Comparison of ENCODE assay signal across 1 cellular context in the genomic region with DNA sequence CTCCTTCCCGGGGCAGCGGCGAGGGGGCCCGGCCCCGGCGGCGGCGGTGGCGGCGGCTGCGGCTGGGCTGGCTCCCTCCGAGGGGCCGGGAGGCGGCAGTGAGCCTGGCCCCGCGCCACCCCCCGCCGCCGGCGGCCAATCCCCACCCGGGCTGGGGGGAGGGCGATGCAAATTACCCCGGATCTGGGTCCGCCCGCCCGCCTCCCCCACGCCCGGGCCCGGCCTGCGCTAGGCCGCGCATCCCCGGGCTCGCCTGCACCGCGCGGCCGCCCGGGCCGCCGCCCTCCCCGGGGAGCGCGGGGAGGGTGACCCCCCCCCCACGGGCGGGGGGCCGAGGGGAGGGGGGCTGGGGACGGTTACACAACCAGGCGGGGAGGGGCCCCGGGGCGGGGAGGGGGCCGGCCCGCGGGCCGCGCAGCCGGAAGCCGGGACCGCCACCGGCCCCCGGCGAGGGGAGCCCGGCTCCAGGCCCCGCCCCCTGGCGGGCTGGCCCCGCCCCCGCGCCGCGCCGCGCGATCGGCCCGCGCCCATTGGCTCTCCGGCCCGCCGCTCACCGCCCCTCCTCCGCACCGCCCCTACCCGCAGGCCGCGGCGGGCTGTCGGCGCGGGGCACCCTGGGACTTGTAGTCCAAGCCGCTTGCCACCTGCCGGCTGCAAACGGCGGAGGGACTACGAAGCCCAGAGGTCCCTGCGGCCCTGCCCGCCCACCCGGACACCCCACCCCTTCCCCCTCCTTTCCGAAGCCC.
TF ChIP-seq lines count a peak whose summit lies in the region.

No MANE protein-coding gene starts in this region.

TF ChIP-seq in K562, 482 proteins besides CTCF, POLR2A, EP300 and RAD21 (continued from another document and continues in another):
- TF ChIP-seq, protein P1, sequence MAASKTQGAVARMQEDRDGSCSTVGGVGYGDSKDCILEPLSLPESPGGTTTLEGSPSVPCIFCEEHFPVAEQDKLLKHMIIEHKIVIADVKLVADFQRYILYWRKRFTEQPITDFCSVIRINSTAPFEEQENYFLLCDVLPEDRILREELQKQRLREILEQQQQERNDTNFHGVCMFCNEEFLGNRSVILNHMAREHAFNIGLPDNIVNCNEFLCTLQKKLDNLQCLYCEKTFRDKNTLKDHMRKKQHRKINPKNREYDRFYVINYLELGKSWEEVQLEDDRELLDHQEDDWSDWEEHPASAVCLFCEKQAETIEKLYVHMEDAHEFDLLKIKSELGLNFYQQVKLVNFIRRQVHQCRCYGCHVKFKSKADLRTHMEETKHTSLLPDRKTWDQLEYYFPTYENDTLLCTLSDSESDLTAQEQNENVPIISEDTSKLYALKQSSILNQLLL (CRISPR knock-in tag; IDR thresholded peaks at IDR 0.05; ENCODE audit: borderline replicate concordance): no peak
- TF ChIP-seq, protein P2, sequence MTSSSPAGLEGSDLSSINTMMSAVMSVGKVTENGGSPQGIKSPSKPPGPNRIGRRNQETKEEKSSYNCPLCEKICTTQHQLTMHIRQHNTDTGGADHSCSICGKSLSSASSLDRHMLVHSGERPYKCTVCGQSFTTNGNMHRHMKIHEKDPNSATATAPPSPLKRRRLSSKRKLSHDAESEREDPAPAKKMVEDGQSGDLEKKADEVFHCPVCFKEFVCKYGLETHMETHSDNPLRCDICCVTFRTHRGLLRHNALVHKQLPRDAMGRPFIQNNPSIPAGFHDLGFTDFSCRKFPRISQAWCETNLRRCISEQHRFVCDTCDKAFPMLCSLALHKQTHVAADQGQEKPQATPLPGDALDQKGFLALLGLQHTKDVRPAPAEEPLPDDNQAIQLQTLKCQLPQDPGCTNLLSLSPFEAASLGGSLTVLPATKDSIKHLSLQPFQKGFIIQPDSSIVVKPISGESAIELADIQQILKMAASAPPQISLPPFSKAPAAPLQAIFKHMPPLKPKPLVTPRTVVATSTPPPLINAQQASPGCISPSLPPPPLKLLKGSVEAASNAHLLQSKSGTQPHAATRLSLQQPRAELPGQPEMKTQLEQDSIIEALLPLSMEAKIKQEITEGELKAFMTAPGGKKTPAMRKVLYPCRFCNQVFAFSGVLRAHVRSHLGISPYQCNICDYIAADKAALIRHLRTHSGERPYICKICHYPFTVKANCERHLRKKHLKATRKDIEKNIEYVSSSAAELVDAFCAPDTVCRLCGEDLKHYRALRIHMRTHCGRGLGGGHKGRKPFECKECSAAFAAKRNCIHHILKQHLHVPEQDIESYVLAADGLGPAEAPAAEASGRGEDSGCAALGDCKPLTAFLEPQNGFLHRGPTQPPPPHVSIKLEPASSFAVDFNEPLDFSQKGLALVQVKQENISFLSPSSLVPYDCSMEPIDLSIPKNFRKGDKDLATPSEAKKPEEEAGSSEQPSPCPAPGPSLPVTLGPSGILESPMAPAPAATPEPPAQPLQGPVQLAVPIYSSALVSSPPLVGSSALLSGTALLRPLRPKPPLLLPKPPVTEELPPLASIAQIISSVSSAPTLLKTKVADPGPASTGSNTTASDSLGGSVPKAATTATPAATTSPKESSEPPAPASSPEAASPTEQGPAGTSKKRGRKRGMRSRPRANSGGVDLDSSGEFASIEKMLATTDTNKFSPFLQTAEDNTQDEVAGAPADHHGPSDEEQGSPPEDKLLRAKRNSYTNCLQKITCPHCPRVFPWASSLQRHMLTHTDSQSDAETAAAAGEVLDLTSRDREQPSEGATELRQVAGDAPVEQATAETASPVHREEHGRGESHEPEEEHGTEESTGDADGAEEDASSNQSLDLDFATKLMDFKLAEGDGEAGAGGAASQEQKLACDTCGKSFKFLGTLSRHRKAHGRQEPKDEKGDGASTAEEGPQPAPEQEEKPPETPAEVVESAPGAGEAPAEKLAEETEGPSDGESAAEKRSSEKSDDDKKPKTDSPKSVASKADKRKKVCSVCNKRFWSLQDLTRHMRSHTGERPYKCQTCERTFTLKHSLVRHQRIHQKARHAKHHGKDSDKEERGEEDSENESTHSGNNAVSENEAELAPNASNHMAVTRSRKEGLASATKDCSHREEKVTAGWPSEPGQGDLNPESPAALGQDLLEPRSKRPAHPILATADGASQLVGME (CRISPR knock-in tag; IDR thresholded peaks at IDR 0.05): no peak
- TF ChIP-seq, protein P3, sequence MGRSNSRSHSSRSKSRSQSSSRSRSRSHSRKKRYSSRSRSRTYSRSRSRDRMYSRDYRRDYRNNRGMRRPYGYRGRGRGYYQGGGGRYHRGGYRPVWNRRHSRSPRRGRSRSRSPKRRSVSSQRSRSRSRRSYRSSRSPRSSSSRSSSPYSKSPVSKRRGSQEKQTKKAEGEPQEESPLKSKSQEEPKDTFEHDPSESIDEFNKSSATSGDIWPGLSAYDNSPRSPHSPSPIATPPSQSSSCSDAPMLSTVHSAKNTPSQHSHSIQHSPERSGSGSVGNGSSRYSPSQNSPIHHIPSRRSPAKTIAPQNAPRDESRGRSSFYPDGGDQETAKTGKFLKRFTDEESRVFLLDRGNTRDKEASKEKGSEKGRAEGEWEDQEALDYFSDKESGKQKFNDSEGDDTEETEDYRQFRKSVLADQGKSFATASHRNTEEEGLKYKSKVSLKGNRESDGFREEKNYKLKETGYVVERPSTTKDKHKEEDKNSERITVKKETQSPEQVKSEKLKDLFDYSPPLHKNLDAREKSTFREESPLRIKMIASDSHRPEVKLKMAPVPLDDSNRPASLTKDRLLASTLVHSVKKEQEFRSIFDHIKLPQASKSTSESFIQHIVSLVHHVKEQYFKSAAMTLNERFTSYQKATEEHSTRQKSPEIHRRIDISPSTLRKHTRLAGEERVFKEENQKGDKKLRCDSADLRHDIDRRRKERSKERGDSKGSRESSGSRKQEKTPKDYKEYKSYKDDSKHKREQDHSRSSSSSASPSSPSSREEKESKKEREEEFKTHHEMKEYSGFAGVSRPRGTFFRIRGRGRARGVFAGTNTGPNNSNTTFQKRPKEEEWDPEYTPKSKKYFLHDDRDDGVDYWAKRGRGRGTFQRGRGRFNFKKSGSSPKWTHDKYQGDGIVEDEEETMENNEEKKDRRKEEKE (IDR thresholded peaks at IDR 0.05; ENCODE audit: borderline replicate concordance in 1 of 2, control insufficient read depth in 1 of 2, low read depth in 2 of 2, low read length in 1 of 2): peak in 1 of 2 experiments; percentile 21; a peak in 1 of 4 replicates
- no peak for TF ChIP-seq PCBP2 (IDR thresholded peaks at IDR 0.05; ENCODE audit: low read depth, low read length, poor library complexity, severe bottlenecking)
- TF ChIP-seq, protein P4, sequence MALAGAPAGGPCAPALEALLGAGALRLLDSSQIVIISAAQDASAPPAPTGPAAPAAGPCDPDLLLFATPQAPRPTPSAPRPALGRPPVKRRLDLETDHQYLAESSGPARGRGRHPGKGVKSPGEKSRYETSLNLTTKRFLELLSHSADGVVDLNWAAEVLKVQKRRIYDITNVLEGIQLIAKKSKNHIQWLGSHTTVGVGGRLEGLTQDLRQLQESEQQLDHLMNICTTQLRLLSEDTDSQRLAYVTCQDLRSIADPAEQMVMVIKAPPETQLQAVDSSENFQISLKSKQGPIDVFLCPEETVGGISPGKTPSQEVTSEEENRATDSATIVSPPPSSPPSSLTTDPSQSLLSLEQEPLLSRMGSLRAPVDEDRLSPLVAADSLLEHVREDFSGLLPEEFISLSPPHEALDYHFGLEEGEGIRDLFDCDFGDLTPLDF (CRISPR knock-in tag; IDR thresholded peaks at IDR 0.05): no peak
- TF ChIP-seq SPI1 (IDR thresholded peaks at IDR 0.05; ENCODE audit: borderline replicate concordance, low read depth, low read length): no peak
- no peak for TF ChIP-seq EP400 (IDR thresholded peaks at IDR 0.05)
- TF ChIP-seq ZNF586 (CRISPR knock-in tag; conservative IDR thresholded peaks at IDR 0.05): no peak
- peak; percentile 74; the same call in 1 of the 2 replicates for TF ChIP-seq ZNF766 (CRISPR knock-in tag; conservative IDR thresholded peaks at IDR 0.05)
- TF ChIP-seq TAF1 (IDR thresholded peaks at IDR 0.05; ENCODE audit: control insufficient read depth, extremely low read depth, insufficient read depth, low read length, severe bottlenecking): peak; percentile 55
- no peak for TF ChIP-seq ILF3 (IDR thresholded peaks at IDR 0.05; ENCODE audit: borderline replicate concordance)
- TF ChIP-seq NFE2 (IDR thresholded peaks at IDR 0.05; ENCODE audit: low read depth): no peak
- TF ChIP-seq SRSF1 (IDR thresholded peaks at IDR 0.05; ENCODE audit: low read depth, low read length): no peak
- no peak for TF ChIP-seq ZNF253 (CRISPR knock-in tag; conservative IDR thresholded peaks at IDR 0.05)
- no peak for TF ChIP-seq NELFE (IDR thresholded peaks at IDR 0.05; ENCODE audit: insufficient read depth, insufficient read length)
- no peak for TF ChIP-seq ZNF121 (CRISPR knock-in tag; conservative IDR thresholded peaks at IDR 0.05)
- no peak for TF ChIP-seq BHLHE40 (IDR thresholded peaks at IDR 0.05; ENCODE audit: low read length)
- no peak for TF ChIP-seq RBM34 (IDR thresholded peaks at IDR 0.05; ENCODE audit: borderline replicate concordance, insufficient read depth, low read length)
- TF ChIP-seq SP1 (CRISPR knock-in tag; IDR thresholded peaks at IDR 0.05): peak; percentile 85
- no peak for TF ChIP-seq CREBBP (IDR thresholded peaks at IDR 0.05; ENCODE audit: low read depth, low read length)
- no peak for TF ChIP-seq ZKSCAN3 (CRISPR knock-in tag; IDR thresholded peaks at IDR 0.05)
- TF ChIP-seq NUFIP1 (IDR thresholded peaks at IDR 0.05; ENCODE audit: partially characterized antibody): no peak
- no peak for TF ChIP-seq SNIP1 (IDR thresholded peaks at IDR 0.05; ENCODE audit: low read depth)
- TF ChIP-seq, protein P5, sequence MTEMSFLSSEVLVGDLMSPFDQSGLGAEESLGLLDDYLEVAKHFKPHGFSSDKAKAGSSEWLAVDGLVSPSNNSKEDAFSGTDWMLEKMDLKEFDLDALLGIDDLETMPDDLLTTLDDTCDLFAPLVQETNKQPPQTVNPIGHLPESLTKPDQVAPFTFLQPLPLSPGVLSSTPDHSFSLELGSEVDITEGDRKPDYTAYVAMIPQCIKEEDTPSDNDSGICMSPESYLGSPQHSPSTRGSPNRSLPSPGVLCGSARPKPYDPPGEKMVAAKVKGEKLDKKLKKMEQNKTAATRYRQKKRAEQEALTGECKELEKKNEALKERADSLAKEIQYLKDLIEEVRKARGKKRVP (CRISPR knock-in tag; IDR thresholded peaks at IDR 0.05): no peak
- TF ChIP-seq ZNF75A (CRISPR knock-in tag; IDR thresholded peaks at IDR 0.05): no peak
- TF ChIP-seq, protein P6, sequence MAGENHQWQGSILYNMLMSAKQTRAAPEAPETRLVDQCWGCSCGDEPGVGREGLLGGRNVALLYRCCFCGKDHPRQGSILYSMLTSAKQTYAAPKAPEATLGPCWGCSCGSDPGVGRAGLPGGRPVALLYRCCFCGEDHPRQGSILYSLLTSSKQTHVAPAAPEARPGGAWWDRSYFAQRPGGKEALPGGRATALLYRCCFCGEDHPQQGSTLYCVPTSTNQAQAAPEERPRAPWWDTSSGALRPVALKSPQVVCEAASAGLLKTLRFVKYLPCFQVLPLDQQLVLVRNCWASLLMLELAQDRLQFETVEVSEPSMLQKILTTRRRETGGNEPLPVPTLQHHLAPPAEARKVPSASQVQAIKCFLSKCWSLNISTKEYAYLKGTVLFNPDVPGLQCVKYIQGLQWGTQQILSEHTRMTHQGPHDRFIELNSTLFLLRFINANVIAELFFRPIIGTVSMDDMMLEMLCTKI (IDR thresholded peaks at IDR 0.05; ENCODE audit: partially characterized antibody): no peak
- no peak for TF ChIP-seq MYBL2 (IDR thresholded peaks at IDR 0.05; ENCODE audit: low read depth)
- TF ChIP-seq MYBL2 (CRISPR knock-in tag; IDR thresholded peaks at IDR 0.05; ENCODE audit: borderline replicate concordance): no peak
- TF ChIP-seq RB1 (IDR thresholded peaks at IDR 0.05; ENCODE audit: low read depth): peak; percentile 43; the same call in 1 of the 2 replicates
- TF ChIP-seq HNRNPLL (IDR thresholded peaks at IDR 0.05; ENCODE audit: low read depth, low read length, poor library complexity, severe bottlenecking): no peak
- TF ChIP-seq U2AF2 (optimal IDR thresholded peaks at IDR 0.05; ENCODE audit: low read depth, low read length): no peak
- no peak for TF ChIP-seq ZNF239 (CRISPR knock-in tag; IDR thresholded peaks at IDR 0.05)
- TF ChIP-seq CCNT2 (IDR thresholded peaks at IDR 0.05; ENCODE audit: borderline replicate concordance, extremely low read depth, insufficient read length, low read depth, low read length): peak; percentile 74
- TF ChIP-seq, protein P7, sequence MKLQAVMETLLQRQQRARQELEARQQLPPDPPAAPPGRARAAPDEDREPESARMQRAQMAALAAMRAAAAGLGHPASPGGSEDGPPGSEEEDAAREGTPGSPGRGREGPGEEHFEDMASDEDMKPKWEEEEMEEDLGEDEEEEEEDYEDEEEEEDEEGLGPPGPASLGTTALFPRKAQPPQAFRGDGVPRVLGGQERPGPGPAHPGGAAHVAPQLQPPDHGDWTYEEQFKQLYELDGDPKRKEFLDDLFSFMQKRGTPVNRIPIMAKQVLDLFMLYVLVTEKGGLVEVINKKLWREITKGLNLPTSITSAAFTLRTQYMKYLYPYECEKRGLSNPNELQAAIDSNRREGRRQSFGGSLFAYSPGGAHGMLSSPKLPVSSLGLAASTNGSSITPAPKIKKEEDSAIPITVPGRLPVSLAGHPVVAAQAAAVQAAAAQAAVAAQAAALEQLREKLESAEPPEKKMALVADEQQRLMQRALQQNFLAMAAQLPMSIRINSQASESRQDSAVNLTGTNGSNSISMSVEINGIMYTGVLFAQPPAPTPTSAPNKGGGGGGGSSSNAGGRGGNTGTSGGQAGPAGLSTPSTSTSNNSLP (IDR thresholded peaks at IDR 0.05; ENCODE audit: borderline replicate concordance, low read depth, low read length): no peak
- TF ChIP-seq CBFA2T2 (conservative IDR thresholded peaks at IDR 0.05): no peak
- no peak for TF ChIP-seq DDX20 (tag; IDR thresholded peaks at IDR 0.05; ENCODE audit: low read depth)
- TF ChIP-seq, protein P8, sequence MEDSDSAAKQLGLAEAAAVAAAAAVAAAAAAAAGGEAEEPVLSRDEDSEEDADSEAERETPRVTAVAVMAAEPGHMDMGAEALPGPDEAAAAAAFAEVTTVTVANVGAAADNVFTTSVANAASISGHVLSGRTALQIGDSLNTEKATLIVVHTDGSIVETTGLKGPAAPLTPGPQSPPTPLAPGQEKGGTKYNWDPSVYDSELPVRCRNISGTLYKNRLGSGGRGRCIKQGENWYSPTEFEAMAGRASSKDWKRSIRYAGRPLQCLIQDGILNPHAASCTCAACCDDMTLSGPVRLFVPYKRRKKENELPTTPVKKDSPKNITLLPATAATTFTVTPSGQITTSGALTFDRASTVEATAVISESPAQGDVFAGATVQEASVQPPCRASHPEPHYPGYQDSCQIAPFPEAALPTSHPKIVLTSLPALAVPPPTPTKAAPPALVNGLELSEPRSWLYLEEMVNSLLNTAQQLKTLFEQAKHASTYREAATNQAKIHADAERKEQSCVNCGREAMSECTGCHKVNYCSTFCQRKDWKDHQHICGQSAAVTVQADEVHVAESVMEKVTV (CRISPR knock-in tag; IDR thresholded peaks at IDR 0.05): no peak
- peak; percentile 52; the same call in 1 of the 2 replicates for TF ChIP-seq FOSL1 (tag; conservative IDR thresholded peaks at IDR 0.05)
- TF ChIP-seq LARP7 (IDR thresholded peaks at IDR 0.05): no peak
- no peak for TF ChIP-seq STAT5A (IDR thresholded peaks at IDR 0.05; ENCODE audit: borderline replicate concordance, low read length)
